In the genomic region with DNA sequence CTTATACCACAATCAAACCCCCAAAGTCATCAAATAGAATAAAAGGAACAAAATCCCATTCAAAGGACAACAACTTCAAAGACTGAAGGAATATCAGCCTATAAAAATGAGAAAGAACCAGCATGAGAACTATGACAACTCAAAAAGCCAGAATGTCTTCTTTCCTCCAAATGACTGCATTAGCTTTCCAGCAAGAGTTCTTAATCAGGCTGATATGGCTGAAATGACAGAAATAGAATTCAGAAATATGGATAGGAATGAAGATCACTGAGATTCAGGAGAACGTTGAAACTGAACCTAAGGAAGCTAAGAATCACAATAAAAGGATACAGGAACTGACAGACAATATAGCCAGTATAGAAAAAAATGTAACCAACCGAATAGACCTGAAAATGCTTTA, we compare ENCODE assay signal across 1 cellular context.
"Had no signal": no experiment of that assay in that cellular context is flagged by ENCODE, and none has a peak within 500 bp of the region (broad histone marks: within the 10 kb centered on the region; RNA-seq: fewer than 3 reads in every experiment).

No MANE protein-coding gene starts in this region.

- H3K9me3 ChIP-seq: MG63 had no signal

- H3K4me3 ChIP-seq: MG63 had no signal

- H3K36me3 ChIP-seq: MG63 had no signal
